ENCODE assay signal across 1 cellular context in genomic region chr1:203325004-203325417, GRCh38.
TF ChIP-seq lines count a peak whose summit lies in the region.

No MANE protein-coding gene starts in this region.

TF ChIP-seq in HepG2, 621 proteins besides CTCF, POLR2A, EP300 and RAD21:
- TF ChIP-seq, protein P1, sequence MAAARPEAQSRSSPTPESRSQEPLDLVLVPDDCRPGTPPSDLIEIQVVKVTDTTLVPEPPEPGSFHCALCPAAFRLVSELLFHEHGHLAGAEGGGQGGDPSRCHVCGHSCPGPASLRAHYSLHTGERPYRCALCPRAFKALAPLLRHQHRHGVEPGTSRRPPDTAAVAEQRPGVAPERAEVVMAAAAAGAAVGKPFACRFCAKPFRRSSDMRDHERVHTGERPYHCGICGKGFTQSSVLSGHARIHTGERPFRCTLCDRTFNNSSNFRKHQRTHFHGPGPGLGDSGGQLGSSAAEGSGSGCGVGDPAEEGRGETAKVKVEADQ (CRISPR knock-in tag; IDR thresholded peaks at IDR 0.05; ENCODE audit: borderline replicate concordance): no peak
- TF ChIP-seq KMT2B (CRISPR knock-in tag; IDR thresholded peaks at IDR 0.05): no peak
- no peak for TF ChIP-seq NR2F2 (IDR thresholded peaks at IDR 0.05; ENCODE audit: borderline replicate concordance, low read depth)
- TF ChIP-seq ZNF501 (CRISPR knock-in tag; IDR thresholded peaks at IDR 0.05): no peak
- no peak for TF ChIP-seq HOXA7 (CRISPR knock-in tag; IDR thresholded peaks at IDR 0.05)
- TF ChIP-seq HDAC6 (IDR thresholded peaks at IDR 0.05; ENCODE audit: low read depth, low read length): no peak
- TF ChIP-seq ZSCAN21 (CRISPR knock-in tag; IDR thresholded peaks at IDR 0.05; ENCODE audit: borderline replicate concordance): no peak
- TF ChIP-seq KDM6A (CRISPR knock-in tag; IDR thresholded peaks at IDR 0.05; ENCODE audit: low read depth): no peak
- TF ChIP-seq, protein P2, sequence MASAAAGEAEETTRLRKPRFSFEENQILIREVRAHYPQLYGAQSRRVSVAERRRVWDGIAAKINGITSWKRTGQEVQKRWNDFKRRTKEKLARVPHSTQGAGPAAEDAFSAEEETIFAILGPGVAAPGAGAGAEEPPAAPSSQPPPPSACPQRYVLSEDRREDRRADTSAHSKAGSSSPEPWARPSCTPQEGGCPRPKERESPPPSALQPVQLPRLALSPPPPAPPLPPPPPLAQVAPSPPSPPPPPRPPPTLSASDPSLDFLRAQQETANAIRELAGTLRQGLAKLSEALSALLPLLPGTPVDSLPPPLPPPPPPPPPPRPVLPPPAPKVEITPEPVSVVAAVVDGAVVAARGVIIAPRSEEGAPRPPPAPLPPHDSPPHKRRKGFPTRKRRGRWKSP (CRISPR knock-in tag; IDR thresholded peaks at IDR 0.05): no peak
- TF ChIP-seq, protein P3, sequence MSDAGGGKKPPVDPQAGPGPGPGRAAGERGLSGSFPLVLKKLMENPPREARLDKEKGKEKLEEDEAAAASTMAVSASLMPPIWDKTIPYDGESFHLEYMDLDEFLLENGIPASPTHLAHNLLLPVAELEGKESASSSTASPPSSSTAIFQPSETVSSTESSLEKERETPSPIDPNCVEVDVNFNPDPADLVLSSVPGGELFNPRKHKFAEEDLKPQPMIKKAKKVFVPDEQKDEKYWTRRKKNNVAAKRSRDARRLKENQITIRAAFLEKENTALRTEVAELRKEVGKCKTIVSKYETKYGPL (CRISPR knock-in tag; IDR thresholded peaks at IDR 0.05): no peak
- no peak for TF ChIP-seq NBN (conservative IDR thresholded peaks at IDR 0.05)
- TF ChIP-seq RARG (CRISPR knock-in tag; IDR thresholded peaks at IDR 0.05; ENCODE audit: low read depth): no peak
TF ChIP-seq in HepG2: peak in this region for 0.
